ENCODE assay signal across 1 cellular context in the genomic region with DNA sequence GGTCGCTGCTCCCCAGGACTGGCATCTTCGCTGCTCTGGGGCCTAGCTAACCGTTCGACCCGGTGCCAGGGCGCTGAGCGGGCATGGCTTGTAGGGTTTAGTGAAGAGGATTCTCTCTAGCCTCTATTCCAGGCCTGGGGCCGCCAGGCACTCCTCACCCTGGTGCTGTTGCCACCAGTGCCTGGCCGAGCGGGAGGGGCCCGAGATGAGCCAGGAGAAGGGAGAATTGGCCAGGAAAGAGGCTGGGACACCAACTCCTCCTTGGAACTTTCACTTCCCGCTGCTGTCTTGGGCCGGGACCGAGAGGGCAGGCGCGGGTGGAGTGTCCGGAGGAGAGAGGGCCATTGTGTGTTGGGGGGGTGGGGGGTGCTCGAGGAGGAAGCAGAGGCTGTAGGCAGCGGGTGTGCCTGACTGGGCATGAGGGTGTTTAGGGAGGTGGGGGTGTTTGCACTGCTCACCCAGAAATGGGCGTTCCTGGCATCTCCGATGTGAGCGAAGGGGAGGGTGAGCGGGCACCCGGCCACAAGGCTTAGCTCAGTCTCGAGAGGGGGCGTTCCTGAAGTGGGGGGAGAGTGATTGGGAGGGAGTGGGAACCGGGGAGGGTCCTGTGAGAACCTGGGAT.
A peak's percentile ranks its signal among the peaks of the same experiment; 100 is the strongest.
TF ChIP-seq lines count a peak whose summit lies in the region.

No MANE protein-coding gene starts in this region.

TF ChIP-seq in HEK293, 187 proteins besides CTCF, POLR2A, EP300 and RAD21 (continued from another document):
- TF ChIP-seq, protein P1, sequence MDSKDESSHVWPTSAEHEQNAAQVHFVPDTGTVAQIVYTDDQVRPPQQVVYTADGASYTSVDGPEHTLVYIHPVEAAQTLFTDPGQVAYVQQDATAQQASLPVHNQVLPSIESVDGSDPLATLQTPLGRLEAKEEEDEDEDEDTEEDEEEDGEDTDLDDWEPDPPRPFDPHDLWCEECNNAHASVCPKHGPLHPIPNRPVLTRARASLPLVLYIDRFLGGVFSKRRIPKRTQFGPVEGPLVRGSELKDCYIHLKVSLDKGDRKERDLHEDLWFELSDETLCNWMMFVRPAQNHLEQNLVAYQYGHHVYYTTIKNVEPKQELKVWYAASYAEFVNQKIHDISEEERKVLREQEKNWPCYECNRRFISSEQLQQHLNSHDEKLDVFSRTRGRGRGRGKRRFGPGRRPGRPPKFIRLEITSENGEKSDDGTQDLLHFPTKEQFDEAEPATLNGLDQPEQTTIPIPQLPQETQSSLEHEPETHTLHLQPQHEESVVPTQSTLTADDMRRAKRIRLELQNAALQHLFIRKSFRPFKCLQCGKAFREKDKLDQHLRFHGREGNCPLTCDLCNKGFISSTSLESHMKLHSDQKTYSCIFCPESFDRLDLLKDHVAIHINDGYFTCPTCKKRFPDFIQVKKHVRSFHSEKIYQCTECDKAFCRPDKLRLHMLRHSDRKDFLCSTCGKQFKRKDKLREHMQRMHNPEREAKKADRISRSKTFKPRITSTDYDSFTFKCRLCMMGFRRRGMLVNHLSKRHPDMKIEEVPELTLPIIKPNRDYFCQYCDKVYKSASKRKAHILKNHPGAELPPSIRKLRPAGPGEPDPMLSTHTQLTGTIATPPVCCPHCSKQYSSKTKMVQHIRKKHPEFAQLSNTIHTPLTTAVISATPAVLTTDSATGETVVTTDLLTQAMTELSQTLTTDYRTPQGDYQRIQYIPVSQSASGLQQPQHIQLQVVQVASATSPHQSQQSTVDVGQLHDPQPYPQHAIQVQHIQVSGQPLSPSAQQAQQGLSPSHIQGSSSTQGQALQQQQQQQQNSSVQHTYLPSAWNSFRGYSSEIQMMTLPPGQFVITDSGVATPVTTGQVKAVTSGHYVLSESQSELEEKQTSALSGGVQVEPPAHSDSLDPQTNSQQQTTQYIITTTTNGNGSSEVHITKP (tag by site-specific recombination; IDR thresholded peaks at IDR 0.05) = peak; percentile 94
- TF ChIP-seq IKZF3 (tag by site-specific recombination; IDR thresholded peaks at IDR 0.05) = peak; percentile 46
- no peak for TF ChIP-seq ZSCAN16 (tag by site-specific recombination; IDR thresholded peaks at IDR 0.05)
- TF ChIP-seq, protein P2, sequence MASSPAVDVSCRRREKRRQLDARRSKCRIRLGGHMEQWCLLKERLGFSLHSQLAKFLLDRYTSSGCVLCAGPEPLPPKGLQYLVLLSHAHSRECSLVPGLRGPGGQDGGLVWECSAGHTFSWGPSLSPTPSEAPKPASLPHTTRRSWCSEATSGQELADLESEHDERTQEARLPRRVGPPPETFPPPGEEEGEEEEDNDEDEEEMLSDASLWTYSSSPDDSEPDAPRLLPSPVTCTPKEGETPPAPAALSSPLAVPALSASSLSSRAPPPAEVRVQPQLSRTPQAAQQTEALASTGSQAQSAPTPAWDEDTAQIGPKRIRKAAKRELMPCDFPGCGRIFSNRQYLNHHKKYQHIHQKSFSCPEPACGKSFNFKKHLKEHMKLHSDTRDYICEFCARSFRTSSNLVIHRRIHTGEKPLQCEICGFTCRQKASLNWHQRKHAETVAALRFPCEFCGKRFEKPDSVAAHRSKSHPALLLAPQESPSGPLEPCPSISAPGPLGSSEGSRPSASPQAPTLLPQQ (tag by site-specific recombination; IDR thresholded peaks at IDR 0.05) = 0 out of 2 replicates have a peak, but pooled peaks have one; percentile 12
- TF ChIP-seq KLF1 (tag by site-specific recombination; IDR thresholded peaks at IDR 0.05) = peak; percentile 90
- TF ChIP-seq ZNF510 (tag by site-specific recombination; IDR thresholded peaks at IDR 0.05; ENCODE audit: insufficient replicate concordance) = no peak
- no peak for TF ChIP-seq ZEB2 (tag by site-specific recombination; IDR thresholded peaks at IDR 0.05)
- 0 out of 2 replicates have a peak, but pooled peaks have one; percentile 11 for TF ChIP-seq KLF7 (tag by site-specific recombination; IDR thresholded peaks at IDR 0.05; ENCODE audit: borderline replicate concordance)
- TF ChIP-seq GLI4 (tag by site-specific recombination; IDR thresholded peaks at IDR 0.05) = no peak
TF ChIP-seq in HEK293: peak in this region for 27.
